ENCODE assay signal across 10 cellular contexts in the genomic region with DNA sequence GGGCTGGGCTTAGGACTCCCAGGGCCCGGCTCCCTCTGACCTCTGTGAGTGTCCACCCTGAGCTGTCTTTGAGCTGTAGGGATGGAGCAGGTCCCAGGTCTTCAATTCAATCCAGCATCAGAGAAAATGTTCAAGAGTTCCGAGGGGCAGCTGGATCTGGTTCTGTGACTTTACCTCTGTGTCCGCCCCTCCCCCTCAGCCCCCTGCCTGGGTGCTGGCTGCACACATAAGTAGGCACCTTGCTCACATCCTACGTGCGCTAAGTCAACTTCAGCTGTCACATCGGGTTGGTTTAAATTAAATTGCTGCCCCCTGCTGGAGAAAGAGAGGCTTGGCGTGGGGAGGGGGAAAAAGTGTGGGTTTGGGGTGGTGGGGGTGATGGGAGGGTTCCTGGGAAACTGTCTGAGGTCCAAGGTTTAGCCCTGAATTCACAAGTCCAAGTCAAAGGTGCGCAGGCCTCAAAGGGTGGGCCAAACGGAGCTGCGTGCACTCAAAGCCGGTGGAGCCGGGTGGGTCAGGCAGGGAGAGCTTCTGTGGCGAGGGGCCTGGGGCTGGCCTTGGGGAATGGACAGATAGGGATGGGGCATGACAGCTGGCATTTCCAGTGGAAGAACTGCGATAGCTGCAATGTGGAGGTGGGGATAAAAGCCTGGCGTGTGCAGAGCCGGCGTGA. TPM values are rescaled to one million over a fixed set of nuclear protein-coding genes. Genes with fewer than 3 reads are reported as not detected.
DNase-seq lines count a peak whose midpoint lies in the region; ATAC-seq, FAIRE-seq and TF ChIP-seq lines count a peak whose summit lies in the region.
"Had no signal": no experiment of that assay in that cellular context is flagged by ENCODE, and none has a peak within 500 bp of the region (broad histone marks: within the 10 kb centered on the region; RNA-seq: fewer than 3 reads in every experiment).

No MANE protein-coding gene starts in this region.

- WGBS in GM12878 (ENCODE audit: insufficient coverage, insufficient replicate concordance, low lambda C conversion rate, missing lambda C conversion rate): 44% methylated on average over 17 of the region's 17 CpGs

- DNase-seq in CD1c-positive myeloid dendritic cell (ENCODE audit: extremely low spot score) (peak; percentile 20), HFF-Myc (ENCODE audit: extremely low read depth, low read depth) (no peak), GM12878 (ENCODE audit: low read depth, low spot score) (no peak), memory B cell (ENCODE audit: low spot score in 2 of 2) (no peak), NCI-H1105 treated with DMSO at 0.1 percent for 48 hours (lab: John Stamatoyannopoulos, UW) (no peak), AG08396 (ENCODE audit: low spot score) (no peak), NCI-H2107 treated with DMSO at 0.1 percent for 48 hours (lab: John Stamatoyannopoulos, UW; ENCODE audit: unreplicated experiment) (no peak)
- DNase-seq: hippocampal formation had no signal

- no TSS peak for BruUV-seq in GM12878 (replicated peaks; lab: Mats Ljungman, UMichigan)

- no peak overlapping the region for H2AFZ ChIP-seq in GM12878 (ENCODE audit: control insufficient read depth, low read depth, low read length)

- no peak overlapping the region for H3K27ac ChIP-seq in GM12878 (ENCODE audit: control insufficient read depth, insufficient read depth)

- TF ChIP-seq CTCF in HFF-Myc (IDR thresholded peaks at IDR 0.05; ENCODE audit: low read depth, low read length, missing control alignments): peak; percentile 47
- TF ChIP-seq CTCF in GM12878 (IDR thresholded peaks at IDR 0.05 in 2 of 3, conservative IDR thresholded peaks at IDR 0.05 in 1 of 3; ENCODE audit: control insufficient read depth in 2 of 3, extremely low read depth in 1 of 3, insufficient read depth in 1 of 3, low read depth in 3 of 3, low read length in 3 of 3): peak; percentile 29 to 39 (median 36); a peak in 5 of 6 replicates

- no peaks in the 10 kb centered on the region for H3K9me3 Mint-ChIP-seq in memory B cell
- H3K9me3 Mint-ChIP-seq: IgD-negative memory B cell had no signal

- no peaks in the 10 kb centered on the region for H4K20me1 ChIP-seq in GM12878 (ENCODE audit: control insufficient read depth, insufficient read depth)

- H3K36me3 ChIP-seq in GM12878 (ENCODE audit: control insufficient read depth in 2 of 2, insufficient read depth in 2 of 2, low read length in 1 of 2): no peaks in the 10 kb centered on the region

- no peaks in the 10 kb centered on the region; a peak in 1 of 4 replicates for H3K27me3 ChIP-seq in GM12878 (replicated peaks in 1 of 2; ENCODE audit: control insufficient read depth in 2 of 2, insufficient read depth in 2 of 2, low read length in 1 of 2)

- no peaks in the 10 kb centered on the region for H3K36me3 Mint-ChIP-seq in memory B cell
- H3K36me3 Mint-ChIP-seq: IgD-negative memory B cell had no signal

- no peak for TF ChIP-seq EP300 in GM12878 (IDR thresholded peaks at IDR 0.05; ENCODE audit: borderline replicate concordance in 1 of 2, control insufficient read depth in 1 of 2, low read depth in 2 of 2, low read length in 2 of 2)

- no peak for FAIRE-seq in GM12878 (lab: Jason Lieb, UNC)

- POLR2A ChIA-PET in GM12878 (lab: Charles Lee): interaction anchor here (1.3 kb wide), 1 partner anchor 15 kb away, joined by 3 read pairs; no protein-coding TSS in a partner anchor

- H3K27me3 Mint-ChIP-seq in memory B cell: peaks cover 11% of the 10 kb centered on the region

- no peak overlapping the region for H3K9ac ChIP-seq in GM12878 (ENCODE audit: control insufficient read depth, insufficient read depth, low read length)

- H3K4me1 Mint-ChIP-seq in memory B cell: peaks cover 6% of the 10 kb centered on the region

- RAD21 ChIA-PET in GM12878 (lab: Charles Lee; ENCODE audit: unreplicated experiment): interaction anchor here (0.6 to 2.2 kb wide), 6 partner anchors 62 to 211 kb away, joined by 3 to 14 read pairs (median 4); no protein-coding TSS in a partner anchor

- SMC1A ChIA-PET in GM12878 (lab: Charles Lee; ENCODE audit: uncharacterized antibody, unreplicated experiment): interaction anchor here (0.7 to 6.4 kb wide), 8 partner anchors 15 to 201 kb away, joined by 3 to 25 read pairs (median 4); no protein-coding TSS in a partner anchor

- H3K4me1 ChIP-seq in GM12878 (ENCODE audit: control insufficient read depth, insufficient read depth, low read length): no peaks in the 10 kb centered on the region

- ATAC-seq in GM12878 (peak; percentile 38; the same call in 2 of the 3 replicates), memory B cell (ENCODE audit: low read depth) (peak; percentile 19), GM21423 (IDR thresholded peaks at IDR 0.05; ENCODE audit: unreplicated experiment) (no peak)

- H3K4me3 ChIP-seq in HFF-Myc (replicated peaks; ENCODE audit: low read depth, low read length) (no peak overlapping the region), GM12878 (no peak overlapping the region)

- intact Hi-C loops in GM12878 (cut with micrococcal nuclease; ENCODE audit: unreplicated experiment): no loop called here

- in situ Hi-C loops in GM12878 (cut with MboI): no loop called here

- no peak overlapping the region for H3K4me3 Mint-ChIP-seq in memory B cell
- H3K4me3 Mint-ChIP-seq: IgD-negative memory B cell had no signal

- no peak for TF ChIP-seq POLR2A in GM12878 (IDR thresholded peaks at IDR 0.05; ENCODE audit: low read depth, low read length)

- TF ChIP-seq RAD21 in GM12878 (IDR thresholded peaks at IDR 0.05; ENCODE audit: insufficient read depth, low read depth, low read length): peak; percentile 27

- H3K9me3 ChIP-seq in GM12878 (replicated peaks; ENCODE audit: control insufficient read depth, insufficient read depth, low read length): no peaks in the 10 kb centered on the region

- H3K4me2 ChIP-seq in GM12878 (ENCODE audit: control insufficient read depth, insufficient read depth): no peak overlapping the region

- no peaks in the 10 kb centered on the region for H3K79me2 ChIP-seq in GM12878 (ENCODE audit: control insufficient read depth, insufficient read depth, low read length)

- H3K27ac Mint-ChIP-seq in memory B cell: no peak overlapping the region
- H3K27ac Mint-ChIP-seq: IgD-negative memory B cell had no signal

- CTCF ChIA-PET in GM12878 (lab: Yijun Ruan, JAX): interaction anchor here (0.7 to 6.8 kb wide), 19 partner anchors 9 to 428 kb away, joined by 3 to 67 read pairs (median 3); no protein-coding TSS in a partner anchor

TF ChIP-seq in GM12878, 131 proteins besides CTCF, POLR2A, EP300 and RAD21 (continues in another document):
- no peak for TF ChIP-seq ATF7 (IDR thresholded peaks at IDR 0.05; ENCODE audit: low read depth)

RNA-seq across cellular contexts. Expression of gene WFDC5, which starts 3.0 kb away (rescaled TPM):
- not detected in 2 replicates for total RNA-seq in GM12878 (2013; cell fraction: nucleolus; rRNA removed)
- total RNA-seq in GM12878 (2014; rRNA removed): not detected in 2 replicates
- total RNA-seq in GM12878 (2014; rRNA removed; fragmentation: Illumina TruSeq; extraction: Trizol): not detected in 2 replicates
- not detected in 2 replicates for total RNA-seq in GM12878 (2021)
- polyA plus RNA-seq in GM12878 (2011; ENCODE audit: low read depth): not detected
- 0.26 TPM in 1 of 2 replicates, not detected in the other for polyA plus RNA-seq in GM12878 (2011; rRNA removed)
- polyA plus RNA-seq in GM12878 (2011; cell fraction: cytosol; rRNA removed): 0.13 and 0.31 TPM in 2 replicates
- polyA plus RNA-seq in GM12878 (2011; cell fraction: nucleus; rRNA removed): 0.37 and 0.57 TPM in 2 replicates
- 0.15 and 0.16 TPM in 2 replicates for polyA plus RNA-seq in GM12878 (2012)
- not detected in 2 replicates for polyA plus RNA-seq in GM12878 (2014; fragmentation: Illumina TruSeq; extraction: Trizol)
- polyA plus RNA-seq in GM12878 (2014; fragmentation: Nextera tagmentation; extraction: Ambion mirVana): not detected
- polyA plus RNA-seq in GM12878 (2014; rRNA removed): not detected in 2 replicates
- polyA plus RNA-seq in GM12878 (2016; fragmentation: Nextera tagmentation; extraction: Ambion mirVana): under 1 TPM; 0.20 to 0.21 TPM
- polyA minus RNA-seq in GM12878 (2011; rRNA and poly(A)+ RNA removed): not detected in 2 replicates
- not detected in 2 replicates for polyA minus RNA-seq in GM12878 (2011; cell fraction: cytosol; rRNA and poly(A)+ RNA removed)
- polyA minus RNA-seq in GM12878 (2011; cell fraction: nucleus; rRNA and poly(A)+ RNA removed): not detected in 2 replicates
- polyA plus RNA-seq: IgD-negative memory B cell had no signal

RNA-seq across cellular contexts. Expression of gene KCNS1, which starts 11.0 kb away (rescaled TPM):
- not detected in 2 replicates for total RNA-seq in GM12878 (2013; cell fraction: nucleolus; rRNA removed)
- total RNA-seq in GM12878 (2014; rRNA removed): not detected in 2 replicates
- not detected in 2 replicates for total RNA-seq in GM12878 (2014; rRNA removed; fragmentation: Illumina TruSeq; extraction: Trizol)
- not detected in 2 replicates for total RNA-seq in GM12878 (2021)
- not detected for polyA plus RNA-seq in GM12878 (2011; ENCODE audit: low read depth)
- not detected in 2 replicates for polyA plus RNA-seq in GM12878 (2011; rRNA removed)
- polyA plus RNA-seq in GM12878 (2011; cell fraction: cytosol; rRNA removed): not detected in 2 replicates
- not detected in 2 replicates for polyA plus RNA-seq in GM12878 (2011; cell fraction: nucleus; rRNA removed)
- polyA plus RNA-seq in GM12878 (2012): 0.03 and 0.09 TPM in 2 replicates
- polyA plus RNA-seq in GM12878 (2014; fragmentation: Illumina TruSeq; extraction: Trizol): not detected in 2 replicates
- not detected for polyA plus RNA-seq in GM12878 (2014; fragmentation: Nextera tagmentation; extraction: Ambion mirVana)
- not detected in 2 replicates for polyA plus RNA-seq in GM12878 (2014; rRNA removed)
- polyA plus RNA-seq in GM12878 (2016; fragmentation: Nextera tagmentation; extraction: Ambion mirVana): not detected
- polyA minus RNA-seq in GM12878 (2011; rRNA and poly(A)+ RNA removed): not detected in 2 replicates
- polyA minus RNA-seq in GM12878 (2011; cell fraction: cytosol; rRNA and poly(A)+ RNA removed): not detected in 2 replicates
- not detected in 2 replicates for polyA minus RNA-seq in GM12878 (2011; cell fraction: nucleus; rRNA and poly(A)+ RNA removed)
- polyA plus RNA-seq: IgD-negative memory B cell had no signal

RNA-seq across cellular contexts. Expression of gene WFDC12, which starts 12.3 kb away (rescaled TPM):
- not detected in 2 replicates for total RNA-seq in GM12878 (2013; cell fraction: nucleolus; rRNA removed)
- total RNA-seq in GM12878 (2014; rRNA removed): not detected in 2 replicates
- total RNA-seq in GM12878 (2014; rRNA removed; fragmentation: Illumina TruSeq; extraction: Trizol): not detected in 2 replicates
- total RNA-seq in GM12878 (2021): not detected in 2 replicates
- not detected for polyA plus RNA-seq in GM12878 (2011; ENCODE audit: low read depth)
- not detected in 2 replicates for polyA plus RNA-seq in GM12878 (2011; rRNA removed)
- not detected in 2 replicates for polyA plus RNA-seq in GM12878 (2011; cell fraction: cytosol; rRNA removed)
- polyA plus RNA-seq in GM12878 (2011; cell fraction: nucleus; rRNA removed): not detected in 2 replicates
- not detected in 2 replicates for polyA plus RNA-seq in GM12878 (2012)
- polyA plus RNA-seq in GM12878 (2014; fragmentation: Illumina TruSeq; extraction: Trizol): not detected in 2 replicates
- polyA plus RNA-seq in GM12878 (2014; fragmentation: Nextera tagmentation; extraction: Ambion mirVana): not detected
- polyA plus RNA-seq in GM12878 (2014; rRNA removed): not detected in 2 replicates
- not detected for polyA plus RNA-seq in GM12878 (2016; fragmentation: Nextera tagmentation; extraction: Ambion mirVana)
- not detected in 2 replicates for polyA minus RNA-seq in GM12878 (2011; rRNA and poly(A)+ RNA removed)
- not detected in 2 replicates for polyA minus RNA-seq in GM12878 (2011; cell fraction: cytosol; rRNA and poly(A)+ RNA removed)
- polyA minus RNA-seq in GM12878 (2011; cell fraction: nucleus; rRNA and poly(A)+ RNA removed): not detected in 2 replicates
- polyA plus RNA-seq: IgD-negative memory B cell had no signal
